In the genomic region with DNA sequence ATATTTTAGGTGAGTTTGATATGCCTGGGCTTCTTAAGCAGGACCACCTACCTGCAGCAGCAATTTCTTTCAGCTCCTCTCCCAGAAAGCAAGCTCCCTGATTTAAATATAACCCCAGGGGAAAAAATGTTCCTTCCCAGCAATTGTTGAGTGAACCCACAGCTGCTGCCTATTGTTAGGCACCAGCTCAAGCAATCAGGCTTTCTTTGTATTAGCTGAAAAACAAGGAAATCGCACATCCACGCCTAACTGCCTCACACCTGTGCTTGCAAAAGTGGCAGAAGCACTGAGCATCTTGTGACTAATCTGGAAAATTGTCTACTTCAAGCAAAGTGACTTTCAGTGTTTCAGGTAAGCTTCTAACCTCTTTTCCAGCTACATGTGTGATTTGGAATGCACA, we compare ENCODE assay signal across 1 cellular context.
TF ChIP-seq lines count a peak whose summit lies in the region.

No MANE protein-coding gene starts in this region.

TF ChIP-seq in HepG2, 621 proteins besides CTCF, POLR2A, EP300 and RAD21 (continued from another document):
- TF ChIP-seq HBP1 (CRISPR knock-in tag; IDR thresholded peaks at IDR 0.05; ENCODE audit: low read depth) (no peak), FOXO4 (CRISPR knock-in tag; conservative IDR thresholded peaks at IDR 0.05) (no peak), MXD4 (CRISPR knock-in tag; IDR thresholded peaks at IDR 0.05) (no peak), PAF1 (CRISPR knock-in tag; IDR thresholded peaks at IDR 0.05) (no peak), KMT2A (CRISPR knock-in tag; IDR thresholded peaks at IDR 0.05) (no peak)
